Comparison of ENCODE assay signal across 8 cellular contexts in genomic region chr11:126354631-126355323, GRCh38.
DNase-seq lines count a peak whose midpoint lies in the region; ATAC-seq and TF ChIP-seq lines count a peak whose summit lies in the region.

No MANE protein-coding gene starts in this region.

- H3K4me3 ChIP-seq in GM06990 (replicated peaks; ENCODE audit: low read depth, low read length): peak overlapping the region; percentile 78
- peak overlapping the region; percentile 85 for H3K4me3 ChIP-seq in Loucy (ENCODE audit: low read length, poor library complexity, severe bottlenecking)
- H3K4me3 ChIP-seq in cardiac fibroblast (replicated peaks in 1 of 2; ENCODE audit: low read depth in 2 of 2, low read length in 2 of 2): peak overlapping the region; percentile 75 to 87
- peak overlapping the region; percentile 84 to 93 for H3K4me3 ChIP-seq in muscle layer of colon (ENCODE audit: low read depth in 1 of 2, low read length in 2 of 2)

- H3K9ac ChIP-seq in Loucy (ENCODE audit: low read depth, low read length, poor library complexity, severe bottlenecking): peak overlapping the region; percentile 99
- H3K9ac ChIP-seq in muscle layer of colon (ENCODE audit: low read length): peak overlapping the region; percentile 74

- H3K79me2 ChIP-seq in Loucy (ENCODE audit: insufficient read depth, low read length): peaks cover 95% of the 10 kb centered on the region

- no peaks in the 10 kb centered on the region for H3K9me3 ChIP-seq in Loucy (ENCODE audit: insufficient read depth, low read depth, low read length)
- no peaks in the 10 kb centered on the region for H3K9me3 ChIP-seq in muscle layer of colon (ENCODE audit: low read length)

- peak overlapping the region; percentile 97 for H3K4me2 ChIP-seq in Loucy (ENCODE audit: low read depth, low read length, poor library complexity, severe bottlenecking)

- H3F3A ChIP-seq in Loucy (ENCODE audit: low read depth): no peaks in the 10 kb centered on the region

- H2AFZ ChIP-seq in Loucy (ENCODE audit: low read length): peak overlapping the region; percentile 59; the same call in 1 of the 2 replicates

- H4K20me1 ChIP-seq in Loucy (ENCODE audit: insufficient read depth, low read length, poor library complexity, severe bottlenecking): peaks cover 37% of the 10 kb centered on the region

- no peaks in the 10 kb centered on the region; the same call in 1 of the 2 replicates for H3K36me3 ChIP-seq in GM06990 (ENCODE audit: control insufficient read depth, insufficient read depth, low read length)
- H3K36me3 ChIP-seq in Loucy (ENCODE audit: insufficient read depth, low read length): no peaks in the 10 kb centered on the region
- no peaks in the 10 kb centered on the region for H3K36me3 ChIP-seq in muscle layer of colon (ENCODE audit: insufficient read depth, low read length)

- peaks cover 77% of the 10 kb centered on the region for H3K4me1 ChIP-seq in Loucy (ENCODE audit: insufficient read depth, low read length, poor library complexity, severe bottlenecking)
- H3K4me1 ChIP-seq in muscle layer of colon (ENCODE audit: insufficient read depth, low read length): peaks cover 80% of the 10 kb centered on the region

- no peak for TF ChIP-seq CTCF in GM06990 (IDR thresholded peaks at IDR 0.05; ENCODE audit: insufficient read depth, low read length, poor library complexity, severe bottlenecking)
- TF ChIP-seq CTCF in Loucy (conservative IDR thresholded peaks at IDR 0.05; ENCODE audit: low read length): no peak
- TF ChIP-seq CTCF in cardiac fibroblast (IDR thresholded peaks at IDR 0.05; ENCODE audit: low read depth, low read length): no peak

- DNase-seq in GM06990 (ENCODE audit: extremely low read depth, insufficient read length) (peak; percentile 28), cardiac fibroblast (ENCODE audit: low read depth in 2 of 2) (peak in 1 of 2 donors; percentile 12), NOMO-1 treated with DMSO at 0.1 percent for 48 hours (lab: John Stamatoyannopoulos, UW; ENCODE audit: unreplicated experiment) (no peak), NCI-H1436 (lab: John Stamatoyannopoulos, UW) (no peak), AG08396 (ENCODE audit: low spot score) (no peak)

- peak overlapping the region; percentile 71 for H3K27ac ChIP-seq in muscle layer of colon (ENCODE audit: low read depth, low read length)

- no peaks in the 10 kb centered on the region for H3K9me2 ChIP-seq in Loucy (replicated peaks; ENCODE audit: low read depth, low read length)

- H3K27me3 ChIP-seq in GM06990 (replicated peaks; ENCODE audit: control insufficient read depth, insufficient read depth, low read length) (no peaks in the 10 kb centered on the region), Loucy (ENCODE audit: insufficient read depth, low read length, poor library complexity, severe bottlenecking) (no peaks in the 10 kb centered on the region), muscle layer of colon (ENCODE audit: control insufficient read depth in 1 of 2, insufficient read depth in 2 of 2, low read length in 2 of 2) (no peaks in the 10 kb centered on the region)

- ATAC-seq in GM21619 (IDR thresholded peaks at IDR 0.05; ENCODE audit: unreplicated experiment): peak; percentile 37
